In the genomic region with DNA sequence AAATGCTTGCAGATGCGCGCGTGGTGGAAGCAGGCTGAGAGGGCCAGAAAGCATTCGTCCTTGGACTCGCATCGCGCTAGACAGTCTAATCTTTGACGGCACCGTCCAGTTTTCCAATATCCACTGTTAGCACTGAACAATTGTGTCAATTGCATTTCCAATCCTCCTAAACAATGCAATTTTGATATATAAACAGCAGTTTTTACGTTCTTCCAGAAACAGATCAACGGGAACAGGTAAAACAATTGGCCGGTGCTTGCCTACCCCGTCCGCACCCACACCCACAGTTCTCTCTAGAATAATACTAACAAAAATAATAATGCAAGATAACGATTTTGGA, we compare ENCODE assay signal across 13 cellular contexts. TPM values are rescaled to one million over a fixed set of nuclear protein-coding genes. Genes with fewer than 3 reads are reported as not detected.
DNase-seq lines count a peak whose midpoint lies in the region; ATAC-seq, FAIRE-seq and TF ChIP-seq lines count a peak whose summit lies in the region.
"Had no signal": no experiment of that assay in that cellular context is flagged by ENCODE, and none has a peak within 500 bp of the region (broad histone marks: within the 10 kb centered on the region; RNA-seq: fewer than 3 reads in every experiment).

No MANE protein-coding gene starts in this region.

- FAIRE-seq in keratinocyte (lab: Jason Lieb, UNC) = no peak
- FAIRE-seq: small intestine had no signal

- H3K36me3 Mint-ChIP-seq in activated naive CD4-positive, alpha-beta T cell treated with anti-CD3 and anti-CD28 coated beads, Interleukin-2, amount 10 ng/mL, durations not matched to agents 7 days and 5 days = no peaks in the 10 kb centered on the region
- no peaks in the 10 kb centered on the region for H3K36me3 Mint-ChIP-seq in T-helper 17 cell (ENCODE audit: low read depth)
- H3K36me3 Mint-ChIP-seq: CD4-positive, CD25-positive, alpha-beta regulatory T cell had no signal

- TF ChIP-seq POLR2A in suprapubic skin (IDR thresholded peaks at IDR 0.05) = no peak

- DNase-seq in activated naive CD4-positive, alpha-beta T cell treated with anti-CD3 and anti-CD28 coated beads, Interleukin-2, amount 10 ng/mL, durations not matched to agents 7 days and 5 days = no peak
- no peak for DNase-seq in activated naive CD4-positive, alpha-beta T cell treated with Interleukin-2 at 50 U/mL for 16 hours
- no peak for DNase-seq in T-helper 17 cell
- no peak for DNase-seq in keratinocyte (ENCODE audit: low read depth, low spot score)
- no peak for DNase-seq in suprapubic skin (ENCODE audit: low spot score in 2 of 2)
- DNase-seq in amniotic stem cell (lab: John Stamatoyannopoulos, UW) = no peak
- DNase-seq in NCI-H1092 treated with DMSO at 0.1 percent for 48 hours (lab: John Stamatoyannopoulos, UW) = no peak
- no peak for DNase-seq in NCI-H1930 (lab: John Stamatoyannopoulos, UW)
- DNase-seq: cerebellar nuclear complex, NCI-H446 had no signal

- H3K9me3 ChIP-seq in T-helper 17 cell (ENCODE audit: control insufficient read depth, low read length, poor library complexity, severe bottlenecking) = no peaks in the 10 kb centered on the region
- H3K9me3 ChIP-seq in keratinocyte (ENCODE audit: control insufficient read depth, low read depth, low read length) = no peaks in the 10 kb centered on the region
- H3K9me3 ChIP-seq in suprapubic skin = no peaks in the 10 kb centered on the region

- H3K9ac ChIP-seq in keratinocyte (ENCODE audit: control insufficient read depth, extremely low read depth, insufficient read depth, low read length) = no peak overlapping the region

- H3K79me2 ChIP-seq in keratinocyte (ENCODE audit: control insufficient read depth, insufficient read depth, low read length) = no peaks in the 10 kb centered on the region

- WGBS in suprapubic skin = 34% methylated on average over 15 of the region's 15 CpGs

- TF ChIP-seq EP300 in suprapubic skin (IDR thresholded peaks at IDR 0.05) = no peak

- no peaks in the 10 kb centered on the region for H3K36me3 ChIP-seq in keratinocyte (ENCODE audit: control insufficient read depth in 2 of 2, extremely low read depth in 1 of 2, insufficient read depth in 2 of 2, low read length in 2 of 2)
- no peaks in the 10 kb centered on the region for H3K36me3 ChIP-seq in suprapubic skin

- H3K27ac ChIP-seq in keratinocyte (ENCODE audit: control insufficient read depth, insufficient read depth, low read length) = no peak overlapping the region
- H3K27ac ChIP-seq in suprapubic skin = no peak overlapping the region

- no peaks in the 10 kb centered on the region for H4K20me1 ChIP-seq in keratinocyte (ENCODE audit: control insufficient read depth, extremely low read depth, insufficient read depth, low read length)

- CTCF ChIA-PET in activated naive CD4-positive, alpha-beta T cell treated with anti-CD3 and anti-CD28 coated beads, Interleukin-2, amount 10 ng/mL, durations not matched to agents 7 days and 5 days (lab: Charles Lee) = interaction anchor here (0.6 to 15.2 kb wide), 14 partner anchors 8 to 553 kb away, joined by 3 to 167 read pairs (median 3); no protein-coding TSS in a partner anchor

- H3K9me3 Mint-ChIP-seq in activated naive CD4-positive, alpha-beta T cell treated with anti-CD3 and anti-CD28 coated beads, Interleukin-2, amount 10 ng/mL, durations not matched to agents 7 days and 5 days = no peaks in the 10 kb centered on the region

- H3K9me1 ChIP-seq in keratinocyte (ENCODE audit: control insufficient read depth, extremely low read depth, insufficient read depth, low read length) = no peaks in the 10 kb centered on the region

- H3K27me3 ChIP-seq in keratinocyte (ENCODE audit: control insufficient read depth, extremely low read depth, insufficient read depth, low read length) (no peaks in the 10 kb centered on the region), suprapubic skin (peaks cover 10% of the 10 kb centered on the region)

- H3K4me1 ChIP-seq in keratinocyte (ENCODE audit: control insufficient read depth, extremely low read depth, insufficient read depth, low read length) (peaks cover 21% of the 10 kb centered on the region), suprapubic skin (peaks cover 44% of the 10 kb centered on the region)

- H3K4me1 Mint-ChIP-seq in activated naive CD4-positive, alpha-beta T cell treated with anti-CD3 and anti-CD28 coated beads, Interleukin-2, amount 10 ng/mL, durations not matched to agents 7 days and 5 days = peaks cover 13% of the 10 kb centered on the region
- H3K4me1 Mint-ChIP-seq in T-helper 17 cell = peaks cover 5% of the 10 kb centered on the region

- H3K4me3 ChIP-seq in keratinocyte (ENCODE audit: control insufficient read depth in 2 of 3, extremely low read depth in 1 of 3, insufficient read depth in 2 of 3, low read depth in 1 of 3, low read length in 3 of 3) (no peak overlapping the region), suprapubic skin (peak overlapping the region; percentile 44)

- no peak for TF ChIP-seq CTCF in keratinocyte (optimal IDR thresholded peaks at IDR 0.05 in 1 of 3, IDR thresholded peaks at IDR 0.05 in 1 of 3, conservative IDR thresholded peaks at IDR 0.05 in 1 of 3; ENCODE audit: extremely low read depth in 1 of 3, insufficient read depth in 2 of 3, low read length in 3 of 3)
- no peak for TF ChIP-seq CTCF in suprapubic skin (IDR thresholded peaks at IDR 0.05)

- dilution Hi-C loops in keratinocyte (cut with MboI; ENCODE audit: extremely low pct_ligation_motif_present, low sequenced_read_pairs) = no loop called here

- H2AFZ ChIP-seq in keratinocyte (ENCODE audit: control insufficient read depth, low read length) = no peak overlapping the region

- H3K4me2 ChIP-seq in keratinocyte (ENCODE audit: control insufficient read depth, extremely low read depth, insufficient read depth, low read depth, low read length) = peak overlapping the region; percentile 84

- peaks cover 86% of the 10 kb centered on the region for H3K27me3 Mint-ChIP-seq in activated naive CD4-positive, alpha-beta T cell treated with anti-CD3 and anti-CD28 coated beads, Interleukin-2, amount 10 ng/mL, durations not matched to agents 7 days and 5 days
- peaks cover 49% of the 10 kb centered on the region for H3K27me3 Mint-ChIP-seq in T-helper 17 cell

- no peak overlapping the region for H3K27ac Mint-ChIP-seq in activated naive CD4-positive, alpha-beta T cell treated with anti-CD3 and anti-CD28 coated beads, Interleukin-2, amount 10 ng/mL, durations not matched to agents 7 days and 5 days
- H3K27ac Mint-ChIP-seq in T-helper 17 cell = no peak overlapping the region

- peak overlapping the region; percentile 71 for H3K4me3 Mint-ChIP-seq in activated naive CD4-positive, alpha-beta T cell treated with anti-CD3 and anti-CD28 coated beads, Interleukin-2, amount 10 ng/mL, durations not matched to agents 7 days and 5 days
- H3K4me3 Mint-ChIP-seq in T-helper 17 cell = peak overlapping the region; percentile 85

- no peak for ATAC-seq in T-helper 17 cell

RNA-seq across cellular contexts. Expression of gene CPN2, which starts 17.2 kb away (rescaled TPM):
- not detected for total RNA-seq in T-helper 17 cell
- not detected in 3 replicates for polyA plus RNA-seq in keratinocyte
- polyA plus RNA-seq in keratinocyte (2011; ENCODE audit: low read depth) = not detected
- not detected in 2 replicates for polyA plus RNA-seq in keratinocyte (2011; cell fraction: cytosol; rRNA removed)
- not detected in 2 replicates for polyA plus RNA-seq in keratinocyte (2011; cell fraction: nucleus; rRNA removed)
- not detected in 2 replicates for polyA plus RNA-seq in keratinocyte (2012; ENCODE audit: low replicate concordance)
- polyA minus RNA-seq in keratinocyte = not detected in 3 replicates
- polyA minus RNA-seq in keratinocyte (2011; cell fraction: cytosol; rRNA and poly(A)+ RNA removed) = not detected
- not detected in 2 replicates for polyA minus RNA-seq in keratinocyte (2011; cell fraction: nucleus; rRNA and poly(A)+ RNA removed)
- total RNA-seq in suprapubic skin = not detected
- total RNA-seq: CD4-positive, CD25-positive, alpha-beta regulatory T cell; lung microvascular endothelial cell had no signal
- polyA plus RNA-seq: CD4-positive, CD25-positive, alpha-beta regulatory T cell; small intestine had no signal

RNA-seq across cellular contexts. Expression of gene LRRC15, which starts 35.6 kb away (rescaled TPM):
- total RNA-seq in T-helper 17 cell (not detected), suprapubic skin (10 to 100 TPM in 1 of 4 donors, 1 to 10 TPM in 2, not detected in 1; 5.6 to 23.7 (median 9.6) TPM)
- polyA plus RNA-seq in keratinocyte = not detected in 3 replicates
- not detected for polyA plus RNA-seq in keratinocyte (2011; ENCODE audit: low read depth)
- not detected in 2 replicates for polyA plus RNA-seq in keratinocyte (2011; cell fraction: cytosol; rRNA removed)
- polyA plus RNA-seq in keratinocyte (2011; cell fraction: nucleus; rRNA removed) = not detected in 2 replicates
- not detected in 2 replicates for polyA plus RNA-seq in keratinocyte (2012; ENCODE audit: low replicate concordance)
- polyA minus RNA-seq in keratinocyte = not detected in 3 replicates
- polyA minus RNA-seq in keratinocyte (2011; cell fraction: cytosol; rRNA and poly(A)+ RNA removed) = not detected
- not detected in 2 replicates for polyA minus RNA-seq in keratinocyte (2011; cell fraction: nucleus; rRNA and poly(A)+ RNA removed)
- total RNA-seq: CD4-positive, CD25-positive, alpha-beta regulatory T cell had no signal
- polyA plus RNA-seq: CD4-positive, CD25-positive, alpha-beta regulatory T cell had no signal
